22 cellular contexts compared by ENCODE assay signal in the genomic region with DNA sequence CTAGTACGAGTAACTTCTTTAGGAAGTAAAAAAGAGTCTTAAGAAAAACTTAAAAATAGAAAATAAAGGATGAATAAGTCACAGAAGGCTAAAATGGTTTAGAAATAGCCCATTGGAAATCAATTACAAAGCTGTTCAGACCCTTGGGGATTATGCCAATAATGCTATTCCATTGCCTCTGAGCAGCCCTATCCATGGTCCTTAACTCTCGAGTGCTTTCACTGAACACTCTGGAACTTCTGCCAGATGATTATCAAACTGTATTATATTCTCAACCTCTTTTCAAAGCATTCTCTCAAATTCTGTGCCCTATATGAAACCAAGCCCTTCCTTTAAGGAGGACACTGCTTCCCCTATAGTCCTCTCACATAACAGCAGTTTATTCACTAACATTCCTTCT. TPM values are rescaled to one million over a fixed set of nuclear protein-coding genes. Genes with fewer than 3 reads are reported as not detected.
DNase-seq lines count a peak whose midpoint lies in the region; ATAC-seq and TF ChIP-seq lines count a peak whose summit lies in the region.
"Had no signal": no experiment of that assay in that cellular context is flagged by ENCODE, and none has a peak within 500 bp of the region (broad histone marks: within the 10 kb centered on the region; RNA-seq: fewer than 3 reads in every experiment).

No MANE protein-coding gene starts in this region.

- TF ChIP-seq CTCF in MCF 10A (IDR thresholded peaks at IDR 0.05; ENCODE audit: unreplicated experiment) (no peak), breast epithelium (IDR thresholded peaks at IDR 0.05) (no peak), astrocyte of the cerebellum (IDR thresholded peaks at IDR 0.05; ENCODE audit: low read depth, low read length, missing control alignments) (no peak), lower leg skin (IDR thresholded peaks at IDR 0.05) (no peak)

- H3K4me3 Mint-ChIP-seq in MCF 10A (ENCODE audit: unreplicated experiment) = no peak overlapping the region
- H3K4me3 Mint-ChIP-seq: activated CD4-positive, alpha-beta T cell treated with anti-CD3 and anti-CD28 coated beads for 36 hours; CD4-positive, alpha-beta memory T cell; mesothelial cell of epicardium; neural crest cell had no signal

- CTCF ChIA-PET in MCF 10A (lab: Yijun Ruan, JAX) = interaction anchor here (0.7 kb wide), 2 partner anchors 25 to 382 kb away, joined by 3 read pairs; no protein-coding TSS in a partner anchor

- H3K27me3 ChIP-seq in breast epithelium = no peaks in the 10 kb centered on the region
- H3K27me3 ChIP-seq: adrenal gland, stomach, upper lobe of right lung had no signal

- WGBS in lower leg skin, 2 donors = 67 to 68% methylated on average over 2 of the region's 2 CpGs

- H3K4me1 ChIP-seq in breast epithelium = no peaks in the 10 kb centered on the region
- H3K4me1 ChIP-seq: adrenal gland, stomach, upper lobe of right lung had no signal

- DNase-seq in MCF 10A (ENCODE audit: unreplicated experiment) (peak; percentile 18), breast epithelium (ENCODE audit: low spot score in 2 of 2) (no peak), astrocyte of the cerebellum (ENCODE audit: low read depth) (peak; percentile 41), fibroblast of peridontal ligament (ENCODE audit: extremely low read depth) (peak; percentile 30), renal cortical epithelial cell (ENCODE audit: low read depth) (peak; percentile 22), lower leg skin (ENCODE audit: low spot score in 2 of 2) (no peak)
- DNase-seq: 8988T; activated CD4-positive, alpha-beta T cell treated with anti-CD3 and anti-CD28 coated beads for 36 hours; adrenal gland; CD4-positive, alpha-beta memory T cell; DMS79; islet precursor cell; MV-4-11; NCI-H2029; NCI-H524 treated with DMSO at 0.1 percent for 48 hours; stomach; T1000; upper lobe of right lung had no signal

- in situ Hi-C loops in astrocyte of the cerebellum (cut with HindIII; ENCODE audit: low sequenced_read_pairs) = loop anchor here (5.0 kb wide), 1 partner anchor 380 kb away; no protein-coding TSS in a partner anchor

- no peaks in the 10 kb centered on the region for H3K9me3 ChIP-seq in breast epithelium
- H3K9me3 ChIP-seq: adrenal gland, stomach, upper lobe of right lung had no signal

- no peaks in the 10 kb centered on the region for H3K4me1 Mint-ChIP-seq in MCF 10A (ENCODE audit: insufficient read depth, unreplicated experiment)
- H3K4me1 Mint-ChIP-seq: activated CD4-positive, alpha-beta T cell treated with anti-CD3 and anti-CD28 coated beads for 36 hours; CD4-positive, alpha-beta memory T cell; mesothelial cell of epicardium; neural crest cell had no signal

- POLR2A ChIA-PET in MCF 10A (lab: Yijun Ruan, JAX) = interaction anchor here (2.3 kb wide), 1 partner anchor 175 kb away, joined by 12 read pairs; a partner anchor contains a TSS

- H3K36me3 Mint-ChIP-seq in MCF 10A (ENCODE audit: insufficient read depth, unreplicated experiment) = no peaks in the 10 kb centered on the region
- H3K36me3 Mint-ChIP-seq: mesothelial cell of epicardium had no signal

- H3K27ac Mint-ChIP-seq in MCF 10A (ENCODE audit: low read depth, unreplicated experiment) = no peak overlapping the region
- H3K27ac Mint-ChIP-seq: activated CD4-positive, alpha-beta T cell treated with anti-CD3 and anti-CD28 coated beads for 36 hours; CD4-positive, alpha-beta memory T cell; mesothelial cell of epicardium had no signal

- H3K36me3 ChIP-seq in breast epithelium = no peaks in the 10 kb centered on the region
- H3K36me3 ChIP-seq: adrenal gland, stomach, upper lobe of right lung had no signal

- H3K27ac ChIP-seq in breast epithelium = no peak overlapping the region
- H3K27ac ChIP-seq: adrenal gland, stomach, upper lobe of right lung had no signal

- peaks cover 24% of the 10 kb centered on the region for H3K27me3 Mint-ChIP-seq in MCF 10A (ENCODE audit: insufficient read depth, unreplicated experiment)

- H3K4me3 ChIP-seq in breast epithelium = no peak overlapping the region
- no peak overlapping the region for H3K4me3 ChIP-seq in astrocyte of the cerebellum (ENCODE audit: low read depth, low read length)
- no peak overlapping the region for H3K4me3 ChIP-seq in lower leg skin (ENCODE audit: low read depth, poor library complexity, severe bottlenecking)
- H3K4me3 ChIP-seq: adrenal gland, stomach, upper lobe of right lung had no signal

- no peak for ATAC-seq in HG03108 (IDR thresholded peaks at IDR 0.05; ENCODE audit: unreplicated experiment)
- no peak for ATAC-seq in HG02981 (IDR thresholded peaks at IDR 0.05; ENCODE audit: unreplicated experiment)
- ATAC-seq: activated CD4-positive, alpha-beta T cell treated with anti-CD3 and anti-CD28 coated beads for 36 hours; upper lobe of right lung had no signal

- intact Hi-C loops in MCF 10A (cut with micrococcal nuclease) (no loop called here), breast epithelium (cut with DNase I; ENCODE audit: low total_unique reads) (no loop called here), lower leg skin (cut with DNase I; ENCODE audit: low total_unique reads) (no loop called here)

- TF ChIP-seq POLR2A in breast epithelium (IDR thresholded peaks at IDR 0.05) (no peak), lower leg skin (IDR thresholded peaks at IDR 0.05) (no peak)

- no peaks in the 10 kb centered on the region for H3K9me3 Mint-ChIP-seq in MCF 10A (ENCODE audit: unreplicated experiment)

- no TSS peak for BruUV-seq in MCF 10A (replicated peaks; lab: Mats Ljungman, UMichigan)

RNA-seq across cellular contexts. Expression of a gene that starts 17.0 kb away (rescaled TPM):
- 0.77 and 0.86 TPM in 2 replicates for total RNA-seq in MCF 10A (2022)
- 1 to 10 TPM in 2 of 3 donors, under 1 TPM in 1; 0.44 to 1.6 (median 1.3) TPM for total RNA-seq in breast epithelium
- 0.30 and 0.69 TPM in 2 replicates for total RNA-seq in renal cortical epithelial cell
- total RNA-seq in lower leg skin = 1 to 10 TPM in 1 of 4 donors, under 1 TPM in 3; 0.30 to 1.4 (median 0.51) TPM

Comparison
In these comparisons a context has a peak if more than half of its experiments do, and no peak if none do; other contexts are left out.
1. DNase-seq: peak in MCF 10A (single experiment), astrocyte of the cerebellum (single experiment), fibroblast of peridontal ligament (single experiment) and renal cortical epithelial cell (single experiment); none in breast epithelium (0 of 2) and lower leg skin (0 of 2).